Comparison of ENCODE assay signal across 15 cellular contexts in the genomic region with DNA sequence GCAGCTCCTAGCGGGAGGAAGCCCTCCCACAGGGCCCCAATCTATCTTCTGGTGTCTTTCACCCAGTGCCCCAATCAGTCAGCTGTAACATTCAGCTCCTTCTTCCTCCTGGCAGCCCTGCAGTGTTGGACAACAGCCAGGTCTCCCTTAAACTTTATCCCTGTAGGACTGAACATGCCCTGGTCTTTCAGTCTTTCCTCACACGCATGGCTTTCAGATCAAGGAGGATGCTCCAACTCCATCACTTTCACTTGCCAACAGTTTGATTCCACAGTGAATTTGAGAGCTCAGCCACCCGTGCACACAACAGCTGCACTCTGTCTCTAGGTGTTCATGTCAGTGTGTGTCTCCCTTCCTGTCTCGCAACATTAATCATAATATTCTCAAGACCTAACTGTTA. TPM values are rescaled to one million over a fixed set of nuclear protein-coding genes. Genes with fewer than 3 reads are reported as not detected.
DNase-seq lines count a peak whose midpoint lies in the region; ATAC-seq and TF ChIP-seq lines count a peak whose summit lies in the region.
"Had no signal": no experiment of that assay in that cellular context is flagged by ENCODE, and none has a peak within 500 bp of the region (broad histone marks: within the 10 kb centered on the region; RNA-seq: fewer than 3 reads in every experiment).

No MANE protein-coding gene starts in this region.

- no peak overlapping the region for H3K4me3 ChIP-seq in suprapubic skin
- H3K4me3 ChIP-seq: gastrocnemius medialis, mucosa of descending colon, skin epidermis had no signal

- peaks cover 5% of the 10 kb centered on the region for H3K36me3 Mint-ChIP-seq in T-helper 17 cell (ENCODE audit: low read depth)
- H3K36me3 Mint-ChIP-seq: CD8-positive, alpha-beta T cell had no signal

- H3K4me1 ChIP-seq in suprapubic skin = no peaks in the 10 kb centered on the region
- H3K4me1 ChIP-seq: gastrocnemius medialis had no signal

- H3K27ac Mint-ChIP-seq in T-helper 17 cell = no peak overlapping the region
- H3K27ac Mint-ChIP-seq: activated naive CD4-positive, alpha-beta T cell treated with anti-CD3 and anti-CD28 coated beads for 36 hours; CD8-positive, alpha-beta T cell had no signal

- no peaks in the 10 kb centered on the region for H3K27me3 ChIP-seq in suprapubic skin

- no peak overlapping the region for H3K4me3 Mint-ChIP-seq in T-helper 17 cell
- H3K4me3 Mint-ChIP-seq: activated naive CD4-positive, alpha-beta T cell treated with anti-CD3 and anti-CD28 coated beads for 36 hours; CD8-positive, alpha-beta T cell had no signal

- H3K27ac ChIP-seq in suprapubic skin = no peak overlapping the region
- H3K27ac ChIP-seq: gastrocnemius medialis, skin epidermis had no signal

- no peak for TF ChIP-seq POLR2A in suprapubic skin (IDR thresholded peaks at IDR 0.05)

- H3K27me3 Mint-ChIP-seq in T-helper 17 cell = peaks cover 39% of the 10 kb centered on the region

- TF ChIP-seq CTCF in suprapubic skin (IDR thresholded peaks at IDR 0.05) = no peak

- 66% methylated on average over 4 of the region's 4 CpGs for WGBS in suprapubic skin

- H3K4me1 Mint-ChIP-seq in T-helper 17 cell = peaks cover 2% of the 10 kb centered on the region

- DNase-seq in kidney tubule cell (ENCODE audit: low spot score) (peak; percentile 59), T-helper 17 cell (no peak), NCI-H524 treated with DMSO at 0.1 percent for 48 hours (lab: John Stamatoyannopoulos, UW) (no peak), suprapubic skin (ENCODE audit: low spot score in 2 of 2) (no peak)
- DNase-seq: activated CD4-positive, alpha-beta T cell treated with anti-CD3 and anti-CD28 coated beads for 1 hour; activated naive CD4-positive, alpha-beta T cell treated with anti-CD3 and anti-CD28 coated beads for 36 hours; CD8-positive, alpha-beta T cell; gastrocnemius medialis; NCI-H1436 treated with DMSO at 0.1 percent for 48 hours had no signal

- H3K9me3 ChIP-seq in T-helper 17 cell (ENCODE audit: control insufficient read depth, low read length, poor library complexity, severe bottlenecking) = no peaks in the 10 kb centered on the region
- no peaks in the 10 kb centered on the region for H3K9me3 ChIP-seq in suprapubic skin
- H3K9me3 ChIP-seq: gastrocnemius medialis, mucosa of descending colon had no signal

- TF ChIP-seq EP300 in suprapubic skin (IDR thresholded peaks at IDR 0.05) = no peak

- ATAC-seq in GM18502 (IDR thresholded peaks at IDR 0.05; ENCODE audit: poor library complexity, unreplicated experiment) (peak; percentile 81), GM21619 (IDR thresholded peaks at IDR 0.05; ENCODE audit: unreplicated experiment) (peak; percentile 83), HG03442 (IDR thresholded peaks at IDR 0.05; ENCODE audit: unreplicated experiment) (peak; percentile 64), HG02571 (IDR thresholded peaks at IDR 0.05; ENCODE audit: unreplicated experiment) (no peak), T-helper 17 cell (no peak)
- ATAC-seq: CD8-positive, alpha-beta T cell; gastrocnemius medialis; mucosa of descending colon had no signal

- no peaks in the 10 kb centered on the region for H3K36me3 ChIP-seq in suprapubic skin
- H3K36me3 ChIP-seq: gastrocnemius medialis had no signal

RNA-seq across cellular contexts. Expression of a gene that starts 28.5 kb away (rescaled TPM):
- total RNA-seq in T-helper 17 cell (under 1 TPM; 0.77 to 0.78 TPM), suprapubic skin (under 1 TPM; 0.34 to 0.89 (median 0.71) TPM)

RNA-seq across cellular contexts. Expression of a gene that starts 28.5 kb away (rescaled TPM):
- total RNA-seq in T-helper 17 cell (not detected), suprapubic skin (not detected)
- total RNA-seq: CD8-positive, alpha-beta T cell had no signal

RNA-seq across cellular contexts. Expression of a gene that starts 28.6 kb away (rescaled TPM):
- total RNA-seq in T-helper 17 cell = not detected
- total RNA-seq in suprapubic skin = under 1 TPM in 2 of 4 donors, not detected in 2; 0.26 to 0.32 TPM
- total RNA-seq: activated naive CD4-positive, alpha-beta T cell treated with anti-CD3 and anti-CD28 coated beads for 36 hours; CD8-positive, alpha-beta T cell had no signal

Comparison
In these comparisons a context has a peak if more than half of its experiments do, and no peak if none do; other contexts are left out.
1. ATAC-seq: peak in GM18502 (single experiment), GM21619 (single experiment) and HG03442 (single experiment); none in HG02571 (single experiment) and T-helper 17 cell (single experiment).